ENCODE assay signal across 13 cellular contexts in the genomic region with DNA sequence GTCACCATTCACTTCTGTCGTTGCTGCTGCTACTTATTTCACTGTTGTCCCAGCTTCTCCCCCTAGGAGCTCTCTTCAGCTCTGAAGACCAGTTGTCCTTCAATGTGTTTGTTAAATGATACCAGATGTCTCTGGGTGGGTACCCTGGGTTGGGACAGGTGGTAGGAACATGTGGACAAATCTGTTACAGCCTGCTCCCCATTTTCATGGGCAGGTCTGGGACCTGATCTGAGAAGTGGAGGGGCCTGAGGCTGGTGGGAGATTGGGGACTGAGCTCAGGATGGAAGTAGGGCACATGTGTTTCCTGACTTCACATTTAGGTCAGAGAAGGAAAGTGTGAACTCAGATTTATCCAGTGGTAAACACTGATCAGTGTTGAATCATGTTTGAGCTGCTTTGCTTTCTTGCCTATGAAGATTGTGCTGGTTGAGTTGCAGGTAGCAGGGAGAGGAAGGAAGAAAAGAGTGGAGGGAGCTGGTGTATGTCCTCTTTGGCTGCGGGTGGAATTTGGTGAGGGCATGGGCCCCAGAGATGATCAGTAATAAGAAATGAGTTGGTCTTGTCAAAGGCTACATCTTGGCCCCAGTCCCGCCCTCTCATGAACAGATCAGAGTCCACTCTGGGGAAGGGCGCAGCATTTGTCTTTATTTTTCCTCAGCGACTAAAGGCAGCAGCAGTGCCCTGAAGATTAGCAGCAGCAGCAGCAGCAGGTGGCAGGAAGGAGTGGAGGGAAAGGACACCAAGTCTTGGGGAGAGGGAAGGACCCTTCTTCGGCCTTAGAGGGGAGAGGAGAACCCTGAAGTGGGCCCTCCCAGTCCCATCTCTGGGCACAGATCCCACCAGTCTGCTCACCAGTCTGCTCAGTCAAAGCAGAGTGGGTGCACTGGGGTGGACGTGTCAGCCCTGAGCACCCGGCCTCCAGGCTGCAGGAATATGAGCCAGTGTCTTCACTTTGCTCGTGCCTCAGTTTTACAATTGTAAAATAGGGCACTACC. TPM values are rescaled to one million over a fixed set of nuclear protein-coding genes. Genes with fewer than 3 reads are reported as not detected.
DNase-seq lines count a peak whose midpoint lies in the region; ATAC-seq and TF ChIP-seq lines count a peak whose summit lies in the region.
"Had no signal": no experiment of that assay in that cellular context is flagged by ENCODE, and none has a peak within 500 bp of the region (broad histone marks: within the 10 kb centered on the region; RNA-seq: fewer than 3 reads in every experiment).

No MANE protein-coding gene starts in this region.

- H3K27ac ChIP-seq in HUES48 (ENCODE audit: low read depth, low read length) (peak overlapping the region; percentile 63), coronary artery (no peak overlapping the region)

- peak; percentile 81 for ATAC-seq in mucosa of descending colon
- ATAC-seq: Right ventricle myocardium inferior had no signal

- H3K9me3 ChIP-seq in HUES48 (ENCODE audit: control insufficient read depth, insufficient read depth, low read length) (no peaks in the 10 kb centered on the region), mucosa of descending colon (no peaks in the 10 kb centered on the region)

- TF ChIP-seq CTCF in AG10803 (conservative IDR thresholded peaks at IDR 0.05; ENCODE audit: low read length) = peak; percentile 20; the same call in 1 of the 2 replicates
- TF ChIP-seq CTCF in coronary artery (IDR thresholded peaks at IDR 0.05) = no peak
- no peak for TF ChIP-seq CTCF in mucosa of descending colon (IDR thresholded peaks at IDR 0.05)

- H3K27me3 ChIP-seq in HUES48 (ENCODE audit: control insufficient read depth, insufficient read depth, low read length) = no peaks in the 10 kb centered on the region

- intact Hi-C loops in mucosa of descending colon (cut with DNase I, micrococcal nuclease) = no loop called here

- H3K4me3 ChIP-seq in AG10803 (ENCODE audit: low read length) (no peak overlapping the region), HUES48 (ENCODE audit: low read depth, low read length) (no peak overlapping the region), coronary artery (no peak overlapping the region), mucosa of descending colon (no peak overlapping the region)

- H3K4me1 ChIP-seq in HUES48 (ENCODE audit: control insufficient read depth, insufficient read depth, low read length) = no peaks in the 10 kb centered on the region; the same call in 1 of the 2 replicates
- peaks cover 9% of the 10 kb centered on the region for H3K4me1 ChIP-seq in mucosa of descending colon (ENCODE audit: low read depth)

- DNase-seq in AG10803 (ENCODE audit: low read depth) = peak; percentile 31
- peak; percentile 7 for DNase-seq in coronary artery (ENCODE audit: low spot score)
- DNase-seq in mucosa of descending colon = peak in 2 of 3 donors; percentile 70 to 78
- DNase-seq in activated effector memory CD4-positive, alpha-beta T cell treated with Interleukin-2 at 50 U/mL for 16 hours = no peak
- no peak for DNase-seq in SKM-1 (lab: John Stamatoyannopoulos, UW; ENCODE audit: unreplicated experiment)
- no peak for DNase-seq in germinal center (ENCODE audit: low spot score)
- no peak for DNase-seq in stimulated activated CD4-positive, alpha-beta T cell treated with anti-CD3 and anti-CD28 coated beads, Interleukin-1b, Interleukin-23, amount 100 ng/mL, for 48 hours
- DNase-seq: erythroblast, NCI-H1436, NCI-H526 had no signal

- H3K9ac ChIP-seq in HUES48 (ENCODE audit: low read depth, low read length) = no peak overlapping the region

- no peaks in the 10 kb centered on the region for H3K36me3 ChIP-seq in HUES48 (ENCODE audit: control insufficient read depth, insufficient read depth, low read length)
- no peaks in the 10 kb centered on the region for H3K36me3 ChIP-seq in mucosa of descending colon (ENCODE audit: low read depth)

RNA-seq across cellular contexts. Expression of gene EFTUD2, which starts 6.1 kb away (rescaled TPM):
- 10 to 100 TPM; 66.3 to 88.1 (median 82.0) TPM for total RNA-seq in mucosa of descending colon

RNA-seq across cellular contexts. Expression of gene GFAP, which starts 10.0 kb away (rescaled TPM):
- under 1 TPM in 2 of 3 donors, not detected in 1; 0.23 to 0.47 TPM for total RNA-seq in mucosa of descending colon
- total RNA-seq: mesothelial cell of epicardium had no signal

RNA-seq across cellular contexts. Expression of gene KIF18B, which starts 42.3 kb away (rescaled TPM):
- 10 to 100 TPM in 1 of 3 donors, 1 to 10 TPM in 2; 2.2 to 10.3 (median 4.6) TPM for total RNA-seq in mucosa of descending colon

RNA-seq across cellular contexts. Expression of gene HIGD1B, which starts 57.6 kb away (rescaled TPM):
- 1 to 10 TPM in 1 of 3 donors, not detected in 2; 1.6 TPM for total RNA-seq in mucosa of descending colon
- total RNA-seq: mesothelial cell of epicardium had no signal

Comparison
In these comparisons a context has a peak if more than half of its experiments do, and no peak if none do; other contexts are left out.
1. DNase-seq: peak in AG10803 (single experiment), coronary artery (single experiment) and mucosa of descending colon (2 of 3); none in activated effector memory CD4-positive, alpha-beta T cell treated with Interleukin-2 at 50 U/mL for 16 hours (single experiment), SKM-1 (single experiment), germinal center (single experiment) and stimulated activated CD4-positive, alpha-beta T cell treated with anti-CD3 and anti-CD28 coated beads, Interleukin-1b, Interleukin-23, amount 100 ng/mL, for 48 hours (single experiment).